Comparison of ENCODE assay signal across 8 cellular contexts in the genomic region with DNA sequence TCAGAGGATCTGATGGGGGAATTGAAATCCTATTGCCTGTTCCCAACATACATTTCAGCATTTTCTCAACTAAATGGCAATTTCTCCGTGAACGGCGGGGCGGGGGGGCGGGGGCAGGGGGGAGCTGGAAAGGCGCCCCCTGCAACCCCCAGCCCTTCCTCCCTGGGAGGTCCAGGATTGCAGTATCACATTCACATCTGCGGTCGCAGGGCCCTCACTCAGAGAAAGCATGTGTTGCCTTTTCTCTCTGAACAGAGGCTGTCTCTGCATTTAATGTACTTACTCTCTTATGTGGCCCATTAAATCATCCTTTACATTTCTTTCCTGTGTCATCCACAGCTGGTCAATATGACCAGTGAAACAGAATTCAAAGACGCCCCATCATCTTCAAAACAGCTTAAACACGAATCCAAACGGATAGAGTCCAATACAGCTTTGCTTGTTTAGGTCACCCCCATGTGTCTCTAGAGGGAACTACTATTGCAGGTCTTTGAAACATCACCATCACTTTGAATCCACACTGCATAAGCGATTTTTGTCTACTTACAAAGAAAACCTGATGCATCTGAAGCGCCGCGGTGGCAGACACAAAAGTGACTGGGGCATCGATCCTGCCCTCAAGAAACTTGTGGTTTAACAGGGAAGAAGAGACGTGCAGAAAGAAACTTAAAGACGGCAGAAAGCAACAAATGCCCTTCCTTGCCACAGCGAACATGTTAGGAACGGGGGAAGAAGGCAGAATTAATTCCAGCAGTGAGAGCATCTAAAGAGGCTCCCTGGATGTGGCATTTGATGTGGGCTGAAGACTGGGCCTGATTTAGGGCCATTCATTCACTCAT. TPM values are rescaled to one million over a fixed set of nuclear protein-coding genes. Genes with fewer than 3 reads are reported as not detected.
DNase-seq lines count a peak whose midpoint lies in the region; ATAC-seq and TF ChIP-seq lines count a peak whose summit lies in the region.

No MANE protein-coding gene starts in this region.

- H3K36me3 ChIP-seq in SK-N-SH (replicated peaks in 1 of 2; ENCODE audit: control insufficient read depth in 1 of 2, insufficient read depth in 2 of 2, low read length in 1 of 2) = no peaks in the 10 kb centered on the region
- H3K36me3 ChIP-seq in fibroblast of lung (ENCODE audit: control insufficient read depth, insufficient read depth, low read length) = no peaks in the 10 kb centered on the region
- no peaks in the 10 kb centered on the region for H3K36me3 ChIP-seq in neural cell (ENCODE audit: insufficient read depth, low read length)

- TF ChIP-seq CTCF in SK-N-SH (IDR thresholded peaks at IDR 0.05) (peak; percentile 80), fibroblast of lung (conservative IDR thresholded peaks at IDR 0.05 in 1 of 2, IDR thresholded peaks at IDR 0.05 in 1 of 2; ENCODE audit: low read depth in 1 of 2, low read length in 2 of 2) (peak; percentile 90 to 94), neural cell (IDR thresholded peaks at IDR 0.05; ENCODE audit: poor library complexity, severe bottlenecking) (peak; percentile 67)

- no peak overlapping the region for H3K4me2 ChIP-seq in SK-N-SH
- peak overlapping the region; percentile 8 for H3K4me2 ChIP-seq in fibroblast of lung (ENCODE audit: extremely low read depth, insufficient read depth, low read length)
- no peak overlapping the region for H3K4me2 ChIP-seq in neural cell (ENCODE audit: low read length)

- DNase-seq in Caki2 (ENCODE audit: low read depth) (peak; percentile 41), HPDE6-E6E7 (ENCODE audit: extremely low spot score) (peak; percentile 29), SK-N-SH (peak; percentile 78), fibroblast of lung (ENCODE audit: low read depth in 2 of 2) (peak; percentile 59 to 85), ureter (ENCODE audit: low spot score) (no peak)

- H3K9me3 ChIP-seq in SK-N-SH (no peaks in the 10 kb centered on the region), fibroblast of lung (ENCODE audit: control insufficient read depth, insufficient read depth, low read depth, low read length) (no peaks in the 10 kb centered on the region), neural cell (ENCODE audit: low read length) (no peaks in the 10 kb centered on the region)

- TF ChIP-seq RAD21 in SK-N-SH (IDR thresholded peaks at IDR 0.05; ENCODE audit: low read length) (peak; percentile 92), neural cell (conservative IDR thresholded peaks at IDR 0.05) (peak; percentile 73)

- no peaks in the 10 kb centered on the region for H3K9me2 ChIP-seq in SK-N-SH
- H3K9me2 ChIP-seq in neural cell (ENCODE audit: insufficient read depth, low read length) = no peaks in the 10 kb centered on the region

- no peak for TF ChIP-seq EP300 in SK-N-SH (IDR thresholded peaks at IDR 0.05; ENCODE audit: borderline replicate concordance in 1 of 2, low read depth in 1 of 2, low read length in 1 of 2)
- no peak for TF ChIP-seq EP300 in neural cell (conservative IDR thresholded peaks at IDR 0.05; ENCODE audit: poor library complexity, severe bottlenecking)

- H3F3A ChIP-seq in SK-N-SH (replicated peaks; ENCODE audit: insufficient read depth) = no peaks in the 10 kb centered on the region
- no peaks in the 10 kb centered on the region for H3F3A ChIP-seq in neural cell (ENCODE audit: insufficient read depth, low read length, poor library complexity, severe bottlenecking)

- no peaks in the 10 kb centered on the region for H4K20me1 ChIP-seq in SK-N-SH (ENCODE audit: insufficient read depth)
- no peaks in the 10 kb centered on the region for H4K20me1 ChIP-seq in fibroblast of lung (ENCODE audit: control insufficient read depth, extremely low read depth, insufficient read depth, low read length)
- no peaks in the 10 kb centered on the region for H4K20me1 ChIP-seq in neural cell (ENCODE audit: insufficient read depth)

- in situ Hi-C loops in Caki2 (cut with HindIII; ENCODE audit: low pct_unique_long_range_greater_than_20kb, low sequenced_read_pairs) = no loop called here

- ATAC-seq in GM18867 (IDR thresholded peaks at IDR 0.05; ENCODE audit: unreplicated experiment) (peak; percentile 68), HG02840 (IDR thresholded peaks at IDR 0.05; ENCODE audit: low FRiP score, unreplicated experiment) (no peak)

- no peak overlapping the region for H3K4me3 ChIP-seq in SK-N-SH (ENCODE audit: low read depth in 2 of 2, low read length in 1 of 2)
- H3K4me3 ChIP-seq in fibroblast of lung (replicated peaks in 1 of 4; ENCODE audit: control extremely low read depth in 1 of 4, insufficient read depth in 1 of 4, low read depth in 3 of 4, low read length in 4 of 4) = no peak overlapping the region
- no peak overlapping the region for H3K4me3 ChIP-seq in neural cell (ENCODE audit: low read length)

- H3K79me2 ChIP-seq in SK-N-SH (ENCODE audit: insufficient read depth) = no peaks in the 10 kb centered on the region
- no peaks in the 10 kb centered on the region for H3K79me2 ChIP-seq in fibroblast of lung (ENCODE audit: control insufficient read depth, insufficient read depth, low read length)
- H3K79me2 ChIP-seq in neural cell (replicated peaks; ENCODE audit: insufficient read depth, low read length) = no peaks in the 10 kb centered on the region

- H3K9ac ChIP-seq in SK-N-SH (no peak overlapping the region), fibroblast of lung (ENCODE audit: insufficient read depth, low read length) (no peak overlapping the region), neural cell (ENCODE audit: low read length) (no peak overlapping the region)

- 39% methylated on average over 20 of the region's 20 CpGs for WGBS in SK-N-SH (ENCODE audit: low lambda C conversion rate)

- H3K4me1 ChIP-seq in SK-N-SH (ENCODE audit: control insufficient read depth in 1 of 2, insufficient read depth in 2 of 2, low read depth in 1 of 2, low read length in 1 of 2) (no peaks in the 10 kb centered on the region; a peak in 1 of 4 replicates), fibroblast of lung (ENCODE audit: control insufficient read depth, extremely low read depth, insufficient read depth, low read length) (no peaks in the 10 kb centered on the region)

- H3K27me3 ChIP-seq in SK-N-SH (ENCODE audit: insufficient read depth) (no peaks in the 10 kb centered on the region), fibroblast of lung (ENCODE audit: control insufficient read depth, insufficient read depth, low read length) (no peaks in the 10 kb centered on the region), neural cell (ENCODE audit: insufficient read depth, low read depth, low read length) (no peaks in the 10 kb centered on the region)

- CTCF ChIA-PET in SK-N-SH (lab: Yijun Ruan, JAX) = interaction anchor here (0.6 to 8.3 kb wide), 22 partner anchors 8 to 730 kb away, joined by 3 to 66 read pairs (median 4); no protein-coding TSS in a partner anchor

- POLR2A ChIA-PET in SK-N-SH (lab: Yijun Ruan, JAX) = no interaction called here

- no peak overlapping the region for H3K27ac ChIP-seq in SK-N-SH (ENCODE audit: low read depth in 2 of 2, low read length in 1 of 2)
- H3K27ac ChIP-seq in fibroblast of lung (ENCODE audit: insufficient read depth, low read length) = no peak overlapping the region
- H3K27ac ChIP-seq in neural cell (ENCODE audit: low read length) = no peak overlapping the region

- H2AFZ ChIP-seq in SK-N-SH (ENCODE audit: low read depth) = no peak overlapping the region
- H2AFZ ChIP-seq in fibroblast of lung (ENCODE audit: low read length) = no peak overlapping the region
- no peak overlapping the region for H2AFZ ChIP-seq in neural cell (ENCODE audit: low read depth, low read length)

TF ChIP-seq in SK-N-SH, 30 proteins besides CTCF, POLR2A, EP300 and RAD21:
- TF ChIP-seq GABPA (IDR thresholded peaks at IDR 0.05; ENCODE audit: low read depth) = no peak
- peak; percentile 97 for TF ChIP-seq SMC3 (IDR thresholded peaks at IDR 0.05; ENCODE audit: low read depth, low read length)

TF ChIP-seq in neural cell, 6 proteins besides CTCF, POLR2A, EP300 and RAD21:
- TF ChIP-seq MXI1 (conservative IDR thresholded peaks at IDR 0.05; ENCODE audit: poor library complexity, severe bottlenecking) (no peak), SMC3 (conservative IDR thresholded peaks at IDR 0.05; ENCODE audit: poor library complexity) (peak; percentile 73)

RNA-seq across cellular contexts. Expression of gene ECHDC3, which starts 17.0 kb away (rescaled TPM):
- 29.5 and 36.8 TPM in 2 replicates for total RNA-seq in Caki2 (2014; rRNA removed; shearing (Covaris generic); ENCODE audit: low replicate concordance)
- polyA plus RNA-seq in SK-N-SH (2012; rRNA removed) = 10.5 and 13.5 TPM in 2 replicates
- 7.1 and 10.5 TPM in 2 replicates for polyA plus RNA-seq in SK-N-SH (2012; cell fraction: cytosol; rRNA removed)
- 11.2 and 12.0 TPM in 2 replicates for polyA plus RNA-seq in SK-N-SH (2012; cell fraction: nucleus; rRNA removed)
- 16.2 and 17.7 TPM in 2 replicates for total RNA-seq in fibroblast of lung
- 6.1 and 13.8 TPM in 2 replicates for polyA plus RNA-seq in fibroblast of lung
- polyA plus RNA-seq in fibroblast of lung (2012) = 6.0 and 12.9 TPM in 2 replicates
- 2.8 and 26.5 TPM in 2 replicates for polyA minus RNA-seq in fibroblast of lung (ENCODE audit: low replicate concordance)
- 0.64 TPM in 1 of 2 replicates, not detected in the other for polyA plus RNA-seq in neural cell
- polyA minus RNA-seq in neural cell = not detected in 2 replicates
- total RNA-seq in ureter = 13.3 TPM
